8 cellular contexts compared by ENCODE assay signal in genomic region chr6:11537229-11538048, GRCh38. TPM values are rescaled to one million over a fixed set of nuclear protein-coding genes. Genes with fewer than 3 reads are reported as not detected.
A peak's percentile ranks its signal among the peaks of the same experiment; 100 is the strongest.
DNase-seq lines count a peak whose midpoint lies in the region; ATAC-seq and TF ChIP-seq lines count a peak whose summit lies in the region.

A gene with protein sequence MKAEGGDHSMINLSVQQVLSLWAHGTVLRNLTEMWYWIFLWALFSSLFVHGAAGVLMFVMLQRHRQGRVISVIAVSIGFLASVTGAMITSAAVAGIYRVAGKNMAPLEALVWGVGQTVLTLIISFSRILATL (plus strand): TSS chr6:11537749. CDS start chr6:11538278, 529 bp downstream.

- H3K4me1 Mint-ChIP-seq in CD4-positive, alpha-beta memory T cell, result peaks cover 7 to 24% (median 9%) of the 10 kb centered on the region in 4 donors
- H3K4me1 Mint-ChIP-seq in activated CD4-positive, alpha-beta memory T cell treated with anti-CD3 and anti-CD28 coated beads for 36 hours (ENCODE audit: low read depth), result peaks cover 9% of the 10 kb centered on the region

- peak within 1 kb of the TSS; percentile 54 for H3K27ac ChIP-seq in CD4-positive, alpha-beta memory T cell (ENCODE audit: low read depth, low read length)
- peak within 1 kb of the TSS; percentile 86 for H3K27ac ChIP-seq in lower lobe of right lung

- no peaks in the 10 kb centered on the region for H3K9me3 ChIP-seq in CD4-positive, alpha-beta memory T cell (ENCODE audit: control insufficient read depth in 1 of 2, low read length in 2 of 2)
- H3K9me3 ChIP-seq in lower lobe of right lung, result no peaks in the 10 kb centered on the region

- peak within 1 kb of the TSS; percentile 72 to 94 (median 92) for H3K27ac Mint-ChIP-seq in CD4-positive, alpha-beta memory T cell
- no peak within 1 kb of the TSS for H3K27ac Mint-ChIP-seq in activated CD4-positive, alpha-beta memory T cell treated with anti-CD3 and anti-CD28 coated beads for 36 hours

- peak within 1 kb of the TSS; percentile 86 to 92 (median 90) for H3K4me3 Mint-ChIP-seq in CD4-positive, alpha-beta memory T cell
- H3K4me3 Mint-ChIP-seq in activated CD4-positive, alpha-beta memory T cell treated with anti-CD3 and anti-CD28 coated beads for 36 hours, result peak within 1 kb of the TSS; percentile 73

- H3K27me3 Mint-ChIP-seq in CD4-positive, alpha-beta memory T cell, result peaks cover 2 to 4% of the 10 kb centered on the region in 2 donors
- peaks cover 14% of the 10 kb centered on the region for H3K27me3 Mint-ChIP-seq in activated CD4-positive, alpha-beta memory T cell treated with anti-CD3 and anti-CD28 coated beads for 36 hours

- peak within 1 kb of the TSS; percentile 60 to 77 for H3K4me3 ChIP-seq in CD4-positive, alpha-beta memory T cell (ENCODE audit: low read length in 2 of 2)
- peak within 1 kb of the TSS; percentile 88 for H3K4me3 ChIP-seq in lower lobe of right lung

- no peaks in the 10 kb centered on the region for H3K36me3 ChIP-seq in CD4-positive, alpha-beta memory T cell (ENCODE audit: insufficient read depth, low read length)
- H3K36me3 ChIP-seq in lower lobe of right lung, result no peaks in the 10 kb centered on the region

- no peaks in the 10 kb centered on the region for H3K36me3 Mint-ChIP-seq in CD4-positive, alpha-beta memory T cell
- H3K36me3 Mint-ChIP-seq in activated CD4-positive, alpha-beta memory T cell treated with anti-CD3 and anti-CD28 coated beads for 36 hours, result no peaks in the 10 kb centered on the region

- ATAC-seq in GM19455 (IDR thresholded peaks at IDR 0.05; ENCODE audit: unreplicated experiment) (peak; percentile 98), HG03575 (IDR thresholded peaks at IDR 0.05; ENCODE audit: extremely low read depth, insufficient number of reproducible peaks, low FRiP score, unreplicated experiment) (peak; percentile 65), lower lobe of right lung (peak; percentile 98 to 99)

- DNase-seq in CD4-positive, alpha-beta memory T cell, result peak; percentile 94 to 98 (median 97)
- DNase-seq in NCI-H774 (lab: John Stamatoyannopoulos, UW) (peak; percentile 93), dermis microvascular lymphatic vessel endothelial cell (ENCODE audit: low read depth in 2 of 2) (peak; percentile 71 to 88), lower lobe of right lung (peak; percentile 95)
- DNase-seq in activated CD4-positive, alpha-beta memory T cell treated with anti-CD3 and anti-CD28 coated beads for 36 hours, result peak; percentile 94
- DNase-seq in stimulated activated CD4-positive, alpha-beta T cell treated with anti-CD3 and anti-CD28 coated beads, TNF-alpha, amount 100 ng/mL, for 1 hour (ENCODE audit: low read depth in 3 of 3, low spot score in 1 of 3), result peak; percentile 88 to 98 (median 95)

- intact Hi-C loops in CD4-positive, alpha-beta memory T cell (cut with micrococcal nuclease), result loop anchor here (1.0 to 5.0 kb wide), 9 partner anchors 38 to 843 kb away; partner anchors contain the start of genes C6orf52, MAK, NEDD9 and PAK1IP1
- intact Hi-C loops in activated CD4-positive, alpha-beta memory T cell treated with anti-CD3 and anti-CD28 coated beads for 36 hours (cut with micrococcal nuclease), result loop anchor here (1.0 to 5.0 kb wide), 6 partner anchors 77 to 1133 kb away; partner anchors contain the start of genes SMIM13 and TMEM14C
- intact Hi-C loops in lower lobe of right lung (cut with DNase I), result no loop called here

- H3K27me3 ChIP-seq in CD4-positive, alpha-beta memory T cell (ENCODE audit: insufficient read depth, low read length), result no peaks in the 10 kb centered on the region
- H3K27me3 ChIP-seq in lower lobe of right lung (ENCODE audit: low read depth), result no peaks in the 10 kb centered on the region

- no peaks in the 10 kb centered on the region for H3K9me3 Mint-ChIP-seq in CD4-positive, alpha-beta memory T cell
- H3K9me3 Mint-ChIP-seq in activated CD4-positive, alpha-beta memory T cell treated with anti-CD3 and anti-CD28 coated beads for 36 hours, result no peaks in the 10 kb centered on the region

- H3K4me1 ChIP-seq in CD4-positive, alpha-beta memory T cell (ENCODE audit: insufficient read depth, low read length), result peaks cover 11% of the 10 kb centered on the region
- peaks cover 15% of the 10 kb centered on the region for H3K4me1 ChIP-seq in lower lobe of right lung

- CTCF ChIA-PET in CD4-positive, alpha-beta memory T cell (lab: Charles Lee; ENCODE audit: partially characterized antibody), result interaction anchor here (1.3 kb wide), 1 partner anchor 12 kb away, joined by 3 read pairs; no protein-coding TSS in a partner anchor
- CTCF ChIA-PET in activated CD4-positive, alpha-beta memory T cell treated with anti-CD3 and anti-CD28 coated beads for 36 hours (lab: Charles Lee), result interaction anchor here (1.4 kb wide), 1 partner anchor 41 kb away, joined by 6 read pairs; no protein-coding TSS in a partner anchor

- TF ChIP-seq CTCF in lower lobe of right lung (IDR thresholded peaks at IDR 0.05), result no peak

- POLR2A ChIA-PET in CD4-positive, alpha-beta memory T cell (lab: Charles Lee; ENCODE audit: partially characterized antibody), result interaction anchor here (1.5 to 1.8 kb wide), 2 partner anchors 156 to 444 kb away, joined by 4 to 8 read pairs; partner anchors contain the start of gene SMIM13
- POLR2A ChIA-PET in activated CD4-positive, alpha-beta memory T cell treated with anti-CD3 and anti-CD28 coated beads for 36 hours (lab: Charles Lee), result no interaction called here

RNA-seq across cellular contexts. Expression of the gene that starts here (rescaled TPM):
- total RNA-seq in CD4-positive, alpha-beta memory T cell, result 1 to 10 TPM; 1.9 to 2.1 TPM
- polyA plus RNA-seq in CD4-positive, alpha-beta memory T cell, result under 1 TPM; 0.08 to 0.38 TPM
- total RNA-seq in activated CD4-positive, alpha-beta memory T cell treated with anti-CD3 and anti-CD28 coated beads for 36 hours, result 1 to 10 TPM in 1 of 2 experiments, under 1 TPM in 1; 0.83 to 1.1 TPM
- total RNA-seq in dermis microvascular lymphatic vessel endothelial cell (1.4 and 1.6 TPM in 2 replicates), lower lobe of right lung (12.4 TPM)

Comparison
In these comparisons a context has a peak if more than half of its experiments do, and no peak if none do; other contexts are left out.
1. Peak in every context shown above with its lines: DNase-seq, ATAC-seq, H3K4me3 ChIP-seq and H3K27ac ChIP-seq.